24 cellular contexts compared by ENCODE assay signal in the genomic region with DNA sequence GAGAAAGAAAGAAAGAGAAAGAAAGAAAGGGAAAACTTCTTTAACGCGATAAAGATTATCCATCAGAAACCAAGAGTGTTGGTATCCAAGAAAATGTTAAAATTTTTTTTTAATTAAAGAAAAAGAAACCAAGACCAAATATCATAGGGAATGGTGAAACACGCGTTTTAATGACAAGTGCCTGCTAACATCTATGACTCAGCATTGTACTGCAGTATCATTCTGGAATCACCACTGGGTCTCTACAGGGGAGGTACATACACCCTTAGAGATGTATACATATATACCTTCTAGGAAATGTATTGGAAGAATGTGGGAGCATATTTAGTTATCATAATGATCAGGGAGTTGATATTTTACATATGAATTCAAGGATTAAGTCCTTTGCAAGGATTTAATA. TPM values are rescaled to one million over a fixed set of nuclear protein-coding genes. Genes with fewer than 3 reads are reported as not detected.
A peak's percentile ranks its signal among the peaks of the same experiment; 100 is the strongest.
DNase-seq lines count a peak whose midpoint lies in the region; ATAC-seq and TF ChIP-seq lines count a peak whose summit lies in the region.
"Had no signal": no experiment of that assay in that cellular context is flagged by ENCODE, and none has a peak within 500 bp of the region (broad histone marks: within the 10 kb centered on the region; RNA-seq: fewer than 3 reads in every experiment).

No MANE protein-coding gene starts in this region.

- no peak for ATAC-seq in T-helper 17 cell
- ATAC-seq: HCT116, T-cell had no signal

- no peaks in the 10 kb centered on the region for H3K4me1 ChIP-seq in ACC112 (ENCODE audit: control insufficient read depth, insufficient read depth, low read length, unreplicated experiment)
- peaks cover 79% of the 10 kb centered on the region for H3K4me1 ChIP-seq in DOHH2 (ENCODE audit: control insufficient read depth, low read length)
- H3K4me1 ChIP-seq: Caco-2 had no signal

- H3K4me3 ChIP-seq in ACC112 (ENCODE audit: low read depth, low read length) (peak overlapping the region; percentile 14; the same call in 1 of the 2 replicates), DOHH2 (ENCODE audit: low read length) (peak overlapping the region; percentile 28)
- H3K4me3 ChIP-seq: PC-9 had no signal

- peaks cover 42% of the 10 kb centered on the region for H3F3A ChIP-seq in DOHH2 (ENCODE audit: control insufficient read depth, insufficient read depth)

- no peak overlapping the region for H3K4me3 Mint-ChIP-seq in T-helper 17 cell
- H3K4me3 Mint-ChIP-seq: CD4-positive, CD25-positive, alpha-beta regulatory T cell; IgD-negative memory B cell; T-cell; T-helper 2 cell treated with Interferon-gamma antibody and Interleukin-4, amounts not matched to agents 5 μg/mL and 100 μg/mL, for 36 hours had no signal

- no peaks in the 10 kb centered on the region for H3K9me2 ChIP-seq in DOHH2 (replicated peaks; ENCODE audit: control insufficient read depth, low read length)

- peaks cover 5% of the 10 kb centered on the region for H3K27me3 Mint-ChIP-seq in T-helper 17 cell
- H3K27me3 Mint-ChIP-seq: IgD-negative memory B cell, T-cell had no signal

- no peaks in the 10 kb centered on the region for H3K79me2 ChIP-seq in ACC112 (ENCODE audit: control insufficient read depth, insufficient read depth, low read length, unreplicated experiment)
- H3K79me2 ChIP-seq in DOHH2 (ENCODE audit: control insufficient read depth, low read length), result peaks cover 81% of the 10 kb centered on the region

- peak overlapping the region; percentile 56 for H3K27ac Mint-ChIP-seq in T-helper 17 cell
- H3K27ac Mint-ChIP-seq: CD4-positive, CD25-positive, alpha-beta regulatory T cell; IgD-negative memory B cell; T-cell; T-helper 2 cell treated with Interferon-gamma antibody and Interleukin-4, amounts not matched to agents 5 μg/mL and 100 μg/mL, for 36 hours had no signal

- H4K20me1 ChIP-seq in DOHH2 (ENCODE audit: control insufficient read depth, insufficient read depth, low read depth, low read length), result no peaks in the 10 kb centered on the region

- H3K36me3 ChIP-seq in ACC112 (ENCODE audit: insufficient read depth, low read length), result no peaks in the 10 kb centered on the region
- peaks cover 25% of the 10 kb centered on the region for H3K36me3 ChIP-seq in DOHH2 (ENCODE audit: control insufficient read depth, low read length)

- H3K27me3 ChIP-seq in ACC112 (ENCODE audit: insufficient read depth, low read length), result no peaks in the 10 kb centered on the region
- no peaks in the 10 kb centered on the region for H3K27me3 ChIP-seq in DOHH2 (ENCODE audit: control insufficient read depth, low read length)

- intact Hi-C loops in cardiac septum (cut with DNase I), result no loop called here

- peak overlapping the region; percentile 52 for H3K4me2 ChIP-seq in DOHH2 (ENCODE audit: low read length)
- H3K4me2 ChIP-seq: PC-9 had no signal

- peak; percentile 15 for DNase-seq in M059J (ENCODE audit: low read depth)
- no peak for DNase-seq in T-helper 17 cell
- no peak for DNase-seq in activated CD8-positive, alpha-beta memory T cell treated with anti-CD3 and anti-CD28 coated beads, Interleukin-2, amount 50 U/mL, for 4 hours
- DNase-seq in cardiac septum (ENCODE audit: low spot score), result no peak
- no peak for DNase-seq in COR-L47 (lab: John Stamatoyannopoulos, UW)
- no peak for DNase-seq in activated CD4-positive, alpha-beta T cell treated with anti-CD3 and anti-CD28 coated beads for 1 hour
- DNase-seq: Caco-2; CD4-positive, CD25-positive, alpha-beta regulatory T cell; MV-4-11; NCI-H1105 treated with DMSO at 0.1 percent for 48 hours; NCI-H146; NCI-H1930; NCI-H2107; NCI-H524 treated with DMSO at 0.1 percent for 48 hours; NCI-H774; PC-9; SHP77; T-cell had no signal

- H3K9me3 ChIP-seq in DOHH2 (ENCODE audit: control insufficient read depth, insufficient read depth, low read length) (no peaks in the 10 kb centered on the region), T-helper 17 cell (ENCODE audit: control insufficient read depth, low read length, poor library complexity, severe bottlenecking) (no peaks in the 10 kb centered on the region)
- H3K9me3 ChIP-seq: Caco-2 had no signal

- no peak for TF ChIP-seq CTCF in DOHH2 (IDR thresholded peaks at IDR 0.05; ENCODE audit: low read depth, low read length, poor library complexity, severe bottlenecking)

- H3K27ac ChIP-seq in ACC112 (ENCODE audit: low read depth, low read length) (no peak overlapping the region), DOHH2 (ENCODE audit: low read depth, low read length) (peak overlapping the region; percentile 50)
- H3K27ac ChIP-seq: PC-9, RWPE1 had no signal

- peaks cover 6% of the 10 kb centered on the region for H3K4me1 Mint-ChIP-seq in T-helper 17 cell

- H3K36me3 Mint-ChIP-seq in T-helper 17 cell (ENCODE audit: low read depth), result no peaks in the 10 kb centered on the region
- H3K36me3 Mint-ChIP-seq: CD4-positive, CD25-positive, alpha-beta regulatory T cell; IgD-negative memory B cell; T-cell had no signal

- no peak overlapping the region for H2AFZ ChIP-seq in ACC112 (ENCODE audit: low read length, unreplicated experiment)
- H2AFZ ChIP-seq: PC-9 had no signal

RNA-seq across cellular contexts. Expression of a gene that starts 32.1 kb away (rescaled TPM):
- 2.4 and 4.5 TPM in 2 replicates for total RNA-seq in M059J (2014; rRNA removed; shearing (Covaris generic))
- total RNA-seq in T-helper 17 cell (1 to 10 TPM; 1.9 to 5.0 TPM), cardiac septum (2.8 TPM)
